ENCODE assay signal across 8 cellular contexts in the genomic region with DNA sequence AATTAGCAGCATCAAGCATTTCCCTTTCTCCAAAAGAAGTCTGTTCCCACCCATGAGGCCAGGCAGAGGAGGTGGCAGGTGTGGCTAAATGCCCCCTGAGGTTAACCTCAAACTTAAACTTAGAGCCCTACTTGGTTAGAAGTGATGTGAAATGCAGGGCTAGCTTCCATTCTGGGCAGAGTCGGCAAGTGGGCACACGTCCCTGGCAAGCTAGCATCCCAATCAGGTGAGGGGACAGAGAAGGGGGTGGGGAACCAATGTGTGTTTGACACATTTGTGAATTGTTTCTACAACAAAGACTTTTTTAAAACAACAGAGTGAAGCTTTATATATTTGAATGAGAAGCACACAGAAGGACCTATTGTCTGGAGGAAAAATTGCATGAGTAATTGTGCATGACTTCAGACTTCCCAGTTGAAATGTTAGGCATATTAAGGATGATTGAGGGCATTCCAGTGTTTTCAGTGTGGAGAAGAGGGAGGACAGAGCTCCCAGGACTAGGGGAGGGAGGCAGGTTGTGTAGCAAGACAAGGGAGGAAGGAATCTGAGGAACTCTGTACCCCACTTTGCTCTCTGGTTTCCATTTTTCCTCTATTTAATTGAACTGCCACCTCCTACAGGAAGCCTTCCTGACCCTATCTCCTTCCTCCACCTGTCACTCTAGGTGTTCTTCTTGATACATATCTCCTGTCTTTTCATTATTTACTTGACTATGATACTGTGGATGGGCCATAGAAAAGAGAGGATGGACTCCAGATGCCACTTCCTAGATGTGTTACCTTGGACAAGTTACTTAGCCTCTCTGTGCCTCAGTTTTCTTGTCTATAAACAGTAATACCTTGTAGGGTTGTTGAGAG.
A peak's percentile ranks its signal among the peaks of the same experiment; 100 is the strongest.
DNase-seq lines count a peak whose midpoint lies in the region; ATAC-seq and TF ChIP-seq lines count a peak whose summit lies in the region.

No MANE protein-coding gene starts in this region.

- POLR2A ChIA-PET in Panc1 (lab: Charles Lee) = no interaction called here

- H3K4me3 ChIP-seq in Panc1 (ENCODE audit: low read depth in 2 of 2, low read length in 2 of 2) = no peak overlapping the region
- H3K4me3 ChIP-seq in spleen = no peak overlapping the region
- H3K4me3 ChIP-seq in right lobe of liver = no peak overlapping the region

- WGBS in spleen, 5 donors = 23 to 36% (median 25%) methylated on average over 2 of the region's 2 CpGs
- whole genome bisulfite sequencing in right lobe of liver (ENCODE audit: insufficient coverage, low coverage, low lambda C conversion rate, missing lambda C conversion rate) = 64% methylated on average over 2 of the region's 2 CpGs

- BruUV-seq in Panc1 (replicated peaks; lab: Mats Ljungman, UMichigan) = no TSS peak

- ATAC-seq in GM19438 (IDR thresholded peaks at IDR 0.05; ENCODE audit: low read depth, unreplicated experiment) = peak; percentile 32
- peak; percentile 47; the same call in 1 of the 2 replicates for ATAC-seq in Panc1
- ATAC-seq in right lobe of liver = no peak

- H3K4me1 ChIP-seq in Panc1 (ENCODE audit: control insufficient read depth, insufficient read depth, low read length) (peaks cover 3% of the 10 kb centered on the region; the same call in 1 of the 2 replicates), spleen (peaks cover 10 to 39% (median 23%) of the 10 kb centered on the region in 6 donors), right lobe of liver (peaks cover 0 to 33% (median 3%) of the 10 kb centered on the region in 4 donors)

- H3K27me3 ChIP-seq in Panc1 (ENCODE audit: control insufficient read depth, insufficient read depth, low read length) (no peaks in the 10 kb centered on the region), spleen (replicated peaks in 1 of 7) (no peaks in the 10 kb centered on the region), right lobe of liver (no peaks in the 10 kb centered on the region)

- intact Hi-C loops in Panc1 (cut with micrococcal nuclease; ENCODE audit: unreplicated experiment) (no loop called here), spleen (cut with DNase I; ENCODE audit: low total_unique reads) (no loop called here), posterior vena cava (cut with DNase I) (no loop called here), right lobe of liver (cut with DNase I) (no loop called here)

- H3K9me3 ChIP-seq in Panc1 (ENCODE audit: control insufficient read depth, insufficient read depth, low read depth, low read length) = no peaks in the 10 kb centered on the region
- no peaks in the 10 kb centered on the region for H3K9me3 ChIP-seq in spleen
- H3K9me3 ChIP-seq in right lobe of liver = no peaks in the 10 kb centered on the region

- TF ChIP-seq POLR2A in spleen (IDR thresholded peaks at IDR 0.05) (no peak), right lobe of liver (IDR thresholded peaks at IDR 0.05) (no peak)

- CTCF ChIA-PET in Panc1 (lab: Charles Lee) = no interaction called here

- no peaks in the 10 kb centered on the region for H3K36me3 ChIP-seq in Panc1 (ENCODE audit: control insufficient read depth, insufficient read depth, low read length)
- H3K36me3 ChIP-seq in spleen = no peaks in the 10 kb centered on the region
- no peaks in the 10 kb centered on the region for H3K36me3 ChIP-seq in right lobe of liver

- H3K27ac ChIP-seq in Panc1 (ENCODE audit: low read length) = no peak overlapping the region
- H3K27ac ChIP-seq in spleen = peak overlapping the region in 7 of 8 donors; percentile 9 to 62 (median 33)
- H3K27ac ChIP-seq in right lobe of liver = no peak overlapping the region

- TF ChIP-seq CTCF in Panc1 (IDR thresholded peaks at IDR 0.05) = no peak
- no peak for TF ChIP-seq CTCF in spleen (IDR thresholded peaks at IDR 0.05 in 8 of 11, conservative IDR thresholded peaks at IDR 0.05 in 3 of 11)
- no peak for TF ChIP-seq CTCF in GM13976 (IDR thresholded peaks at IDR 0.05; ENCODE audit: borderline replicate concordance, control extremely low read depth, extremely low read depth, insufficient read depth, missing control alignments)
- no peak for TF ChIP-seq CTCF in right lobe of liver (IDR thresholded peaks at IDR 0.05)

- DNase-seq in Panc1 (ENCODE audit: low read depth, low spot score) = no peak
- peak; percentile 92 for DNase-seq in foreskin melanocyte
- DNase-seq in spleen = no peak
- DNase-seq in 8988T = no peak
- DNase-seq in GM13976 (ENCODE audit: low spot score) = no peak
- DNase-seq in posterior vena cava (ENCODE audit: low spot score) = no peak
- no peak for DNase-seq in right lobe of liver

- in situ Hi-C loops in Panc1 (cut with HindIII; ENCODE audit: low pct_unique_long_range_greater_than_20kb, low sequenced_read_pairs) (no loop called here), GM13976 (cut with MboI; ENCODE audit: low sequenced_read_pairs, unreplicated experiment) (no loop called here)

Comparison
In these comparisons a context has a peak if more than half of its experiments do, and no peak if none do; other contexts are left out.
1. ATAC-seq: peak in GM19438 (single experiment) and Panc1 (single experiment); none in right lobe of liver (0 of 4).
2. H3K27ac ChIP-seq: peak in spleen (7 of 8); none in Panc1 (single experiment) and right lobe of liver (0 of 3).